In the genomic region with DNA sequence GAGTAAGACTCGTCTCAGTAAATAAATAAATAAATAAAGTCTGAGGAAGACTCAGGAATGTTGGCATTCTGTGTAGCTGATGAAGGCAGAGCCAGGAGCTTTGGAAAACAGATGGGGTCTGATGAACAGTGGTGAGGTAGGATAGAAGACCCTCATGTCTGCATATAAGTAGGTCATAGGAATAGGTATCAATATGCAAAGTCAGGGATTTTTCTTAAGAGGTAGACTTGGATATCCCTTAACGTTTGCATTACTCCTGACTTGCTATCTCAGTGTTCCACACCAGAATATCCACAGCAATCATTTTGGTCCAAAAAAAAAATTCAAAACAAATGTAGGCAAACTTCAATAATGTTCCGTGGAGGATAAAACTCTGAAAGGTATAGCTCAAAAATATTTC, we compare ENCODE assay signal across 9 cellular contexts. TPM values are rescaled to one million over a fixed set of nuclear protein-coding genes. Genes with fewer than 3 reads are reported as not detected.
"Had no signal": no experiment of that assay in that cellular context is flagged by ENCODE, and none has a peak within 500 bp of the region (broad histone marks: within the 10 kb centered on the region; RNA-seq: fewer than 3 reads in every experiment).

No MANE protein-coding gene starts in this region.

- H3K27ac ChIP-seq: HL-60, KMS-11 had no signal

- H3K4me1 Mint-ChIP-seq: IgD-negative memory B cell had no signal

- H3K27ac Mint-ChIP-seq: IgD-negative memory B cell had no signal

- H3K9ac ChIP-seq: KMS-11 had no signal

- H3K4me2 ChIP-seq: KMS-11 had no signal

- H3K4me3 Mint-ChIP-seq: IgD-negative memory B cell had no signal

- DNase-seq: IMR-90, KBM-7, KG1 had no signal

- FAIRE-seq: HTR-8/SVneo had no signal

RNA-seq across cellular contexts. Expression of a gene that starts 56.8 kb away (rescaled TPM):
- total RNA-seq: HT-29, HT1080, IMR-90 had no signal
- polyA plus RNA-seq: IgD-negative memory B cell, IMR-90 had no signal
